ENCODE assay signal across 12 cellular contexts in genomic region chr2:23449413-23449812, GRCh38.
DNase-seq lines count a peak whose midpoint lies in the region; ATAC-seq, FAIRE-seq and TF ChIP-seq lines count a peak whose summit lies in the region.
"Had no signal": no experiment of that assay in that cellular context is flagged by ENCODE, and none has a peak within 500 bp of the region (broad histone marks: within the 10 kb centered on the region; RNA-seq: fewer than 3 reads in every experiment).

No MANE protein-coding gene starts in this region.

- peak; percentile 33 for DNase-seq in GM19239 (ENCODE audit: insufficient read length, low spot score)
- peak; percentile 72 for DNase-seq in Karpas-422
- no peak for DNase-seq in sciatic nerve (ENCODE audit: low spot score)
- DNase-seq in NCI-H526 (lab: John Stamatoyannopoulos, UW): no peak
- DNase-seq in NCI-H82 (lab: John Stamatoyannopoulos, UW): no peak
- no peak for DNase-seq in dedifferentiated amniotic fluid mesenchymal stem cell (ENCODE audit: extremely low spot score)
- no peak for DNase-seq in D721Med (ENCODE audit: insufficient read length, low spot score)
- DNase-seq: colonic mucosa, GDM1, SHP77 had no signal

- FAIRE-seq in GM19239 (lab: Jason Lieb, UNC) (peak; percentile 88), D721Med (lab: Jason Lieb, UNC) (no peak)

- H3K36me3 ChIP-seq in Karpas-422 (ENCODE audit: insufficient read depth, low read length): no peaks in the 10 kb centered on the region
- H3K36me3 ChIP-seq: colonic mucosa had no signal

- H3K79me2 ChIP-seq in Karpas-422 (ENCODE audit: low read length): no peaks in the 10 kb centered on the region

- H3K4me3 ChIP-seq in Karpas-422 (ENCODE audit: low read length): no peak overlapping the region
- H3K4me3 ChIP-seq: colonic mucosa had no signal

- H3K9me3 ChIP-seq in Karpas-422 (ENCODE audit: low read length): no peaks in the 10 kb centered on the region
- H3K9me3 ChIP-seq: colonic mucosa had no signal

- H3K4me2 ChIP-seq in Karpas-422 (ENCODE audit: low read depth, low read length, poor library complexity, severe bottlenecking): peak overlapping the region; percentile 41
- H3K4me2 ChIP-seq: KMS-11 had no signal

- H4K20me1 ChIP-seq in Karpas-422 (ENCODE audit: insufficient read depth, low read depth, low read length): peaks cover 12% of the 10 kb centered on the region; the same call in 1 of the 2 replicates

- intact Hi-C loops in sciatic nerve (cut with DNase I): no loop called here

- peaks cover 39% of the 10 kb centered on the region for H3K4me1 ChIP-seq in Karpas-422 (ENCODE audit: low read length)
- H3K4me1 ChIP-seq: colonic mucosa had no signal

- ATAC-seq in HG02840 (IDR thresholded peaks at IDR 0.05; ENCODE audit: low FRiP score, unreplicated experiment) (peak; percentile 64), sciatic nerve (peak; percentile 8)

- TF ChIP-seq CTCF in D721Med (IDR thresholded peaks at IDR 0.05; ENCODE audit: insufficient read depth, missing control alignments): no peak

- H3K9ac ChIP-seq in Karpas-422 (ENCODE audit: low read length): no peak overlapping the region
- H3K9ac ChIP-seq: KMS-11 had no signal

- no peaks in the 10 kb centered on the region for H3K27me3 ChIP-seq in Karpas-422 (ENCODE audit: low read length)
- H3K27me3 ChIP-seq: colonic mucosa had no signal

- no peak overlapping the region for H3K27ac ChIP-seq in Karpas-422 (ENCODE audit: low read length)
- H3K27ac ChIP-seq: colonic mucosa, KMS-11 had no signal

- no peak overlapping the region for H2AFZ ChIP-seq in Karpas-422 (ENCODE audit: low read length)

- H3K9me2 ChIP-seq in Karpas-422 (replicated peaks; ENCODE audit: insufficient read depth, low read length): no peaks in the 10 kb centered on the region

Comparison
In these comparisons a context has a peak if more than half of its experiments do, and no peak if none do; other contexts are left out.
1. DNase-seq: peak in GM19239 (single experiment) and Karpas-422 (single experiment); none in sciatic nerve (single experiment), NCI-H526 (0 of 2), NCI-H82 (single experiment), dedifferentiated amniotic fluid mesenchymal stem cell (single experiment) and D721Med (single experiment).